ENCODE assay signal across 10 cellular contexts in the genomic region with DNA sequence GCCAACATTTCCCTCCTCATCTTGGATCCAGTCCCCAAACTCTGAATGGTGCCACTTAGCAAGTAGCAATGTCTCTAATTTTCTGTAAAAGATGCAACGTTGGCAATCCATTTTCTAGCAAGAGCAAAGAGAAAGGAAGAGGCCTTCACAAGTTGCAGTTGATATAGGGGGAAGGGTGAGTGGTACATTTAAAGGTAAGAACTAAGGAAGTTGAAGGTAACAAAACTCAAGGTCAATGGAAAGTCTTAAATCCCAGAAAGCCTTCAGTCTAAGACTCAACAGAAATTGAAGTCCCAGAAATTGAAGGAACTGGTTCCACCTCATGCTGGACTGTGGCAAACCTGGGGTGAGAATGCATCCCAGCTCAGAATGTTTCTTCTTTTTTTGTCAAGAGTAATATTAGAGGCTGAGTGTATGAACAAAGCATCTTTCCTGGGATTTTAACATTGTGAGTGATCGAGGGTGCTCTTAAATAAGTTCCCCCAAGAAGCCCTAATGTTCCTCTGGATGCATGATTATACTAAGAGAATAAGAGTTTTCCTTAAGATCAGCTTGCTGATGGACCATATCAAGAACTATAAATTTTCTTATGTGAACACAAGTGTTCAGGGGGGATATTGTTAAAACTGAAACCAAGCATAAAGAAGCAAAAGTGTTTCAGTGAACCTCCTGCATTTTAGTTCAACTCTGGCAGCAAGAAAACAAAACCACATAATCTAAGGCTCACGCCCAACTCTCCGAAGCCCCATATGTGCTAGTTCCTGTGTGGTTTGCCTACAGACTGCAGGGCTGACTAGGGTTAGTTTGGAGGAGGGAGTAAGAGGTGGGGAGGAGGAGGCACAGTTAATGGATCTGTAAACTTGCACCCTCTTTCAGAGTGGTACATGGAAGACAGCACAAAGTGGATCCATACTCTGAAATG. TPM values are rescaled to one million over a fixed set of nuclear protein-coding genes. Genes with fewer than 3 reads are reported as not detected.
A peak's percentile ranks its signal among the peaks of the same experiment; 100 is the strongest.
DNase-seq lines count a peak whose midpoint lies in the region; ATAC-seq, FAIRE-seq and TF ChIP-seq lines count a peak whose summit lies in the region.
"Had no signal": no experiment of that assay in that cellular context is flagged by ENCODE, and none has a peak within 500 bp of the region (broad histone marks: within the 10 kb centered on the region; RNA-seq: fewer than 3 reads in every experiment).

A gene (plus strand): TSS at position 779 of the 922 bp plus-strand sequence. CDS start 46,023 bp downstream, outside the sequence.

- no TSS peak for BruUV-seq in HepG2 (replicated peaks; lab: Mats Ljungman, UMichigan)
- no TSS peak for BruUV-seq in mammary epithelial cell (replicated peaks; lab: Mats Ljungman, UMichigan)

- TF ChIP-seq POLR2A in right lobe of liver (IDR thresholded peaks at IDR 0.05) (no peak), HepG2 (IDR thresholded peaks at IDR 0.05; ENCODE audit: insufficient read depth in 1 of 2, low read depth in 2 of 2, low read length in 2 of 2) (no peak), Peyer's patch (IDR thresholded peaks at IDR 0.05) (peak; percentile 46 to 53)

- no peak within 1 kb of the TSS for H2AFZ ChIP-seq in HepG2 (ENCODE audit: low read length)
- no peak within 1 kb of the TSS for H2AFZ ChIP-seq in mammary epithelial cell (ENCODE audit: low read depth, low read length)

- no peak within 1 kb of the TSS for H3K27ac ChIP-seq in right lobe of liver
- no peak within 1 kb of the TSS for H3K27ac ChIP-seq in HepG2 (ENCODE audit: extremely low read length, insufficient read depth, low read length)
- peak within 1 kb of the TSS; percentile 55 to 74 (median 62) for H3K27ac ChIP-seq in Peyer's patch
- H3K27ac ChIP-seq in thymus (ENCODE audit: low read depth), result peak within 1 kb of the TSS; percentile 97
- H3K27ac ChIP-seq in mammary epithelial cell (ENCODE audit: insufficient read depth, low read depth, low read length), result no peak within 1 kb of the TSS

- H4K20me1 ChIP-seq in HepG2 (ENCODE audit: insufficient read depth, low read length), result no peaks in the 10 kb centered on the region
- no peaks in the 10 kb centered on the region for H4K20me1 ChIP-seq in mammary epithelial cell (ENCODE audit: insufficient read depth, low read length)

- dilution Hi-C loops in mammary epithelial cell (cut with HindIII; ENCODE audit: low sequenced_read_pairs), result no loop called here

- POLR2A ChIA-PET in HepG2 (lab: Yijun Ruan, JAX), result no interaction called here

- 29% methylated on average over 4 of the region's 4 CpGs for WGBS in right lobe of liver (ENCODE audit: insufficient coverage, low coverage, low lambda C conversion rate, missing lambda C conversion rate)
- WGBS in HepG2 (ENCODE audit: low lambda C conversion rate), result 7% methylated on average over 4 of the region's 4 CpGs
- 5% methylated on average over 4 of the region's 4 CpGs for WGBS in thymus
- WGBS in mammary epithelial cell (ENCODE audit: low coverage, missing lambda C conversion rate), result 62% methylated on average over 4 of the region's 4 CpGs

- no peak for FAIRE-seq in HepG2 (lab: Jason Lieb, UNC)
- FAIRE-seq: TTC549 had no signal

- H3K4me1 ChIP-seq in right lobe of liver (no peaks in the 10 kb centered on the region), HepG2 (ENCODE audit: insufficient read depth, low read length) (no peaks in the 10 kb centered on the region), Peyer's patch (peaks cover 0 to 4% (median 0%) of the 10 kb centered on the region in 4 donors), thymus (ENCODE audit: control insufficient read depth, insufficient read depth, low read length) (peaks cover 34% of the 10 kb centered on the region), mammary epithelial cell (ENCODE audit: insufficient read depth, low read length) (no peaks in the 10 kb centered on the region)

- H3K9me3 ChIP-seq in right lobe of liver, result no peaks in the 10 kb centered on the region
- no peaks in the 10 kb centered on the region for H3K9me3 ChIP-seq in HepG2 (ENCODE audit: low read length)
- no peaks in the 10 kb centered on the region for H3K9me3 ChIP-seq in Peyer's patch
- no peaks in the 10 kb centered on the region for H3K9me3 ChIP-seq in thymus (ENCODE audit: control insufficient read depth)
- H3K9me3 ChIP-seq in mammary epithelial cell (replicated peaks; ENCODE audit: insufficient read depth, low read length), result no peaks in the 10 kb centered on the region

- in situ Hi-C loops in HepG2 (cut with HindIII; ENCODE audit: extremely low pct_ligation_motif_present, low pct_unique_long_range_greater_than_20kb), result no loop called here
- in situ Hi-C loops in mammary epithelial cell (cut with MboI; ENCODE audit: low sequenced_read_pairs in 2 of 2), result no loop called here

- TF ChIP-seq RAD21 in HepG2 (CRISPR knock-in tag; IDR thresholded peaks at IDR 0.05), result no peak

- CTCF ChIA-PET in HepG2 (lab: Yijun Ruan, JAX; ENCODE audit: low intra/inter-chr PET ratio, low total read pairs), result no interaction called here
- CTCF ChIA-PET in mammary epithelial cell (lab: Charles Lee; ENCODE audit: low non-redundant PET), result no interaction called here

- TF ChIP-seq EP300 in HepG2 (IDR thresholded peaks at IDR 0.05; ENCODE audit: low read depth in 2 of 2, low read length in 2 of 2) (no peak), HepG2 (CRISPR knock-in tag; IDR thresholded peaks at IDR 0.05; ENCODE audit: borderline replicate concordance) (no peak)

- intact Hi-C loops in right lobe of liver (cut with DNase I) (no loop called here), HepG2 (cut with micrococcal nuclease; ENCODE audit: unreplicated experiment) (no loop called here), mammary epithelial cell (cut with micrococcal nuclease) (no loop called here)

- no peak for TF ChIP-seq CTCF in right lobe of liver (IDR thresholded peaks at IDR 0.05)
- no peak for TF ChIP-seq CTCF in HepG2 (CRISPR knock-in tag; IDR thresholded peaks at IDR 0.05)
- no peak for TF ChIP-seq CTCF in Peyer's patch (IDR thresholded peaks at IDR 0.05)
- TF ChIP-seq CTCF in mammary epithelial cell (conservative IDR thresholded peaks at IDR 0.05 in 1 of 2, IDR thresholded peaks at IDR 0.05 in 1 of 2; ENCODE audit: extremely low read depth in 1 of 2, insufficient read depth in 1 of 2, low read depth in 1 of 2, low read length in 2 of 2), result no peak

- H3K79me2 ChIP-seq in HepG2 (ENCODE audit: insufficient read depth, low read length) (no peaks in the 10 kb centered on the region), mammary epithelial cell (ENCODE audit: insufficient read depth, low read length) (no peaks in the 10 kb centered on the region)

- H3K4me2 ChIP-seq in HepG2 (ENCODE audit: low read depth, low read length) (no peak within 1 kb of the TSS), mammary epithelial cell (ENCODE audit: insufficient read depth, low read depth, low read length) (no peak within 1 kb of the TSS)

- H3K9ac ChIP-seq in HepG2 (ENCODE audit: insufficient read depth, low read depth, low read length) (no peak within 1 kb of the TSS), mammary epithelial cell (ENCODE audit: insufficient read depth, low read length) (no peak within 1 kb of the TSS)

- peak; percentile 24 to 55 (median 46) for ATAC-seq in right lobe of liver
- no peak for ATAC-seq in HepG2
- ATAC-seq in left lobe of liver, result no peak

- no peaks in the 10 kb centered on the region for H3K36me3 ChIP-seq in right lobe of liver
- H3K36me3 ChIP-seq in HepG2 (replicated peaks in 1 of 2; ENCODE audit: control insufficient read depth in 1 of 2, insufficient read depth in 2 of 2, low read length in 2 of 2), result no peaks in the 10 kb centered on the region
- no peaks in the 10 kb centered on the region for H3K36me3 ChIP-seq in Peyer's patch
- peaks cover 2% of the 10 kb centered on the region for H3K36me3 ChIP-seq in thymus (ENCODE audit: control insufficient read depth, insufficient read depth)
- H3K36me3 ChIP-seq in mammary epithelial cell (ENCODE audit: insufficient read depth, low read length), result no peaks in the 10 kb centered on the region

- H3K27me3 ChIP-seq in right lobe of liver, result no peaks in the 10 kb centered on the region
- H3K27me3 ChIP-seq in HepG2 (ENCODE audit: control insufficient read depth in 1 of 2, insufficient read depth in 2 of 2, low read length in 2 of 2), result peaks cover 3 to 18% of the 10 kb centered on the region in 2 experiments; a peak in 3 of 5 replicates
- H3K27me3 ChIP-seq in Peyer's patch, result no peaks in the 10 kb centered on the region
- no peaks in the 10 kb centered on the region for H3K27me3 ChIP-seq in thymus (ENCODE audit: control insufficient read depth, insufficient read depth)
- H3K27me3 ChIP-seq in mammary epithelial cell (ENCODE audit: insufficient read depth, low read length), result no peaks in the 10 kb centered on the region

- H3K4me3 ChIP-seq in right lobe of liver (no peak within 1 kb of the TSS), HepG2 (replicated peaks in 1 of 3; ENCODE audit: insufficient read depth in 1 of 3, low read depth in 2 of 3, low read length in 3 of 3) (no peak within 1 kb of the TSS), Peyer's patch (peak within 1 kb of the TSS; percentile 16 to 37 (median 30)), thymus (ENCODE audit: low read length) (peak within 1 kb of the TSS; percentile 94), mammary epithelial cell (replicated peaks in 1 of 3; ENCODE audit: insufficient read depth in 1 of 3, low read depth in 2 of 3, low read length in 3 of 3) (no peak within 1 kb of the TSS)

- DNase-seq in right lobe of liver (no peak), HepG2 (ENCODE audit: low spot score) (no peak), Peyer's patch (peak in 2 of 3 donors; percentile 75 to 79), SW480 (ENCODE audit: low spot score) (no peak), mammary epithelial cell (no peak), left lobe of liver (ENCODE audit: low spot score) (no peak)
- peak; percentile 54 for DNase-seq in activated naive CD4-positive, alpha-beta T cell treated with anti-CD3 and anti-CD28 coated beads, Interleukin-2, amount 50 U/mL, for 16 hours

RNA-seq across cellular contexts. Expression of the gene that starts here (rescaled TPM):
- total RNA-seq in right lobe of liver, result 1 to 10 TPM in 1 of 6 experiments, under 1 TPM in 5; 0.46 to 1.7 (median 0.74) TPM
- total RNA-seq in HepG2 (2016; rRNA removed; fragmentation: Illumina TruSeq; extraction: Trizol), result not detected in 2 replicates
- total RNA-seq in HepG2 (2016; cell fraction: cytosol; rRNA removed; fragmentation: Illumina TruSeq; extraction: Trizol; ENCODE audit: low read depth), result not detected in 2 replicates
- not detected in 2 replicates for total RNA-seq in HepG2 (2016; cell fraction: insoluble cytoplasmic fraction; rRNA removed; fragmentation: Illumina TruSeq; extraction: Trizol)
- not detected in 2 replicates for total RNA-seq in HepG2 (2016; cell fraction: membrane; rRNA removed; fragmentation: Illumina TruSeq; extraction: Trizol)
- not detected in 2 replicates for total RNA-seq in HepG2 (2016; cell fraction: nucleus; rRNA removed; fragmentation: Illumina TruSeq; extraction: Trizol)
- 0.15 and 0.33 TPM in 2 replicates for polyA plus RNA-seq in HepG2 (2011; rRNA removed)
- 0.06 and 0.42 TPM in 2 replicates for polyA plus RNA-seq in HepG2 (2011; cell fraction: cytosol; rRNA removed)
- polyA plus RNA-seq in HepG2 (2011; cell fraction: nucleus; rRNA removed), result 0.06 and 0.35 TPM in 2 replicates
- not detected in 2 replicates for polyA plus RNA-seq in HepG2 (2012)
- polyA plus RNA-seq in HepG2 (2016; cell fraction: cytosol; fragmentation: Illumina TruSeq; extraction: Trizol; ENCODE audit: low read depth), result not detected in 2 replicates
- polyA plus RNA-seq in HepG2 (2016; cell fraction: insoluble cytoplasmic fraction; fragmentation: Illumina TruSeq; extraction: Trizol; ENCODE audit: low read depth), result not detected in 2 replicates
- polyA plus RNA-seq in HepG2 (2016; cell fraction: membrane; fragmentation: Illumina TruSeq; extraction: Trizol; ENCODE audit: low read depth), result not detected in 2 replicates
- not detected in 2 replicates for polyA plus RNA-seq in HepG2 (2016; cell fraction: nucleus; fragmentation: Illumina TruSeq; extraction: Trizol; ENCODE audit: insufficient read depth, low read depth)
- 0.23 TPM in 1 of 2 replicates, not detected in the other for polyA minus RNA-seq in HepG2 (2011; rRNA and poly(A)+ RNA removed; ENCODE audit: low replicate concordance)
- polyA minus RNA-seq in HepG2 (2011; cell fraction: cytosol; rRNA and poly(A)+ RNA removed), result not detected in 2 replicates
- polyA minus RNA-seq in HepG2 (2011; cell fraction: nucleus; rRNA and poly(A)+ RNA removed), result 0.26 and 0.75 TPM in 2 replicates
- 10 to 100 TPM in 1 of 4 donors, 1 to 10 TPM in 3; 5.8 to 92.4 (median 6.1) TPM for total RNA-seq in Peyer's patch
- 51.5 TPM for polyA plus RNA-seq in thymus
- total RNA-seq in mammary epithelial cell, result under 1 TPM in 1 of 2 donors, not detected in 1; 0.33 TPM
- polyA plus RNA-seq in mammary epithelial cell, result 0.03 TPM
- polyA minus RNA-seq in mammary epithelial cell, result not detected
- 0.55 TPM for total RNA-seq in left lobe of liver
- polyA plus RNA-seq: BJ had no signal

Comparison
In these comparisons a context has a peak if more than half of its experiments do, and no peak if none do; other contexts are left out.
1. RNA of the gene that starts here (polyA plus RNA-seq): 51.5 TPM in thymus (single experiment); 0.06 to 0.42 TPM in HepG2 and 0.03 TPM in mammary epithelial cell (single experiment); every median in the first group is over 10 times any median in the second.
2. ATAC-seq: peak in right lobe of liver (4 of 4); none in HepG2 (single experiment) and left lobe of liver (single experiment).
3. DNase-seq: peak in Peyer's patch (2 of 3) and activated naive CD4-positive, alpha-beta T cell treated with anti-CD3 and anti-CD28 coated beads, Interleukin-2, amount 50 U/mL, for 16 hours (single experiment); none in right lobe of liver (0 of 3), HepG2 (single experiment), SW480 (single experiment), mammary epithelial cell (single experiment) and left lobe of liver (single experiment).
4. H3K27ac ChIP-seq: peak in Peyer's patch (4 of 4) and thymus (single experiment); none in right lobe of liver (0 of 3), HepG2 (single experiment) and mammary epithelial cell (single experiment).
5. H3K4me3 ChIP-seq: peak in Peyer's patch (4 of 4) and thymus (single experiment); none in right lobe of liver (0 of 3), HepG2 (0 of 3) and mammary epithelial cell (0 of 3).
6. POLR2A ChIP-seq: peak in Peyer's patch (2 of 2); none in right lobe of liver (single experiment) and HepG2 (0 of 2).